ENCODE assay signal across 8 cellular contexts in genomic region chrX:49761481-49761880, GRCh38.
DNase-seq lines count a peak whose midpoint lies in the region; ATAC-seq and TF ChIP-seq lines count a peak whose summit lies in the region.

No MANE protein-coding gene starts in this region.

- peaks cover 0 to 15% (median 3%) of the 10 kb centered on the region in 3 donors for H3K27me3 Mint-ChIP-seq in CD14-positive monocyte (ENCODE audit: low read depth in 3 of 3)

- ATAC-seq in GM19468 (IDR thresholded peaks at IDR 0.05; ENCODE audit: extremely low read depth, unreplicated experiment) = peak; percentile 52
- peak; percentile 67; the same call in 2 of the 3 replicates for ATAC-seq in SK-N-SH treated with all-trans-retinoic acid at 6 μM for 48 hours
- no peak for ATAC-seq in HG03097 (IDR thresholded peaks at IDR 0.05; ENCODE audit: low FRiP score, unreplicated experiment)
- ATAC-seq in HG03175 (IDR thresholded peaks at IDR 0.05; ENCODE audit: unreplicated experiment) = no peak

- H3K36me3 Mint-ChIP-seq in CD14-positive monocyte = no peaks in the 10 kb centered on the region

- no peak overlapping the region for H3K27ac Mint-ChIP-seq in CD14-positive monocyte

- TF ChIP-seq CTCF in CD14-positive monocyte (IDR thresholded peaks at IDR 0.05) = peak; percentile 39

- H3K9me3 Mint-ChIP-seq in CD14-positive monocyte = peaks cover 0 to 1% (median 0%) of the 10 kb centered on the region in 7 donors

- intact Hi-C loops in CD14-positive monocyte (cut with micrococcal nuclease) = no loop called here

- no peaks in the 10 kb centered on the region for H3K4me1 Mint-ChIP-seq in CD14-positive monocyte

- H3K4me3 Mint-ChIP-seq in CD14-positive monocyte = no peak overlapping the region

- no peak for DNase-seq in CD14-positive monocyte (ENCODE audit: low spot score)
- DNase-seq in inferior parietal cortex (ENCODE audit: extremely low spot score) = peak; percentile 6
- DNase-seq in SK-N-DZ (ENCODE audit: low spot score) = no peak
- no peak for DNase-seq in NCI-H1436 treated with DMSO at 0.1 percent for 48 hours (lab: John Stamatoyannopoulos, UW)

TF ChIP-seq in SK-N-SH treated with all-trans-retinoic acid at 6 μM for 48 hours, 23 proteins besides CTCF, POLR2A, EP300 and RAD21:
- TF ChIP-seq CREB5 (CRISPR knock-in tag; IDR thresholded peaks at IDR 0.05; ENCODE audit: low read depth) (no peak), ZNF565 (CRISPR knock-in tag; conservative IDR thresholded peaks at IDR 0.05; ENCODE audit: low read depth) (no peak), PATZ1 (CRISPR knock-in tag; IDR thresholded peaks at IDR 0.05; ENCODE audit: borderline replicate concordance) (no peak), ZNF8 (CRISPR knock-in tag; IDR thresholded peaks at IDR 0.05) (no peak), ZC3H10 (CRISPR knock-in tag; IDR thresholded peaks at IDR 0.05) (no peak), RARB (CRISPR knock-in tag; IDR thresholded peaks at IDR 0.05) (no peak), POU6F1 (CRISPR knock-in tag; IDR thresholded peaks at IDR 0.05; ENCODE audit: borderline replicate concordance, low read depth) (no peak), ZNF70 (CRISPR knock-in tag; IDR thresholded peaks at IDR 0.05) (no peak), OSR1 (CRISPR knock-in tag; IDR thresholded peaks at IDR 0.05) (no peak), BACH2 (CRISPR knock-in tag; IDR thresholded peaks at IDR 0.05; ENCODE audit: borderline replicate concordance) (no peak), ESRRG (CRISPR knock-in tag; IDR thresholded peaks at IDR 0.05) (no peak), CSDC2 (CRISPR knock-in tag; IDR thresholded peaks at IDR 0.05) (no peak), TCF4 (CRISPR knock-in tag; IDR thresholded peaks at IDR 0.05; ENCODE audit: borderline replicate concordance) (no peak), CSRNP3 (CRISPR knock-in tag; IDR thresholded peaks at IDR 0.05) (no peak), TOX (CRISPR knock-in tag; IDR thresholded peaks at IDR 0.05; ENCODE audit: borderline replicate concordance) (no peak)

Comparison
In these comparisons a context has a peak if more than half of its experiments do, and no peak if none do; other contexts are left out.
1. ATAC-seq: peak in GM19468 (single experiment) and SK-N-SH treated with all-trans-retinoic acid at 6 μM for 48 hours (single experiment); none in HG03097 (single experiment) and HG03175 (single experiment).